ENCODE assay signal across 12 cellular contexts in the genomic region with DNA sequence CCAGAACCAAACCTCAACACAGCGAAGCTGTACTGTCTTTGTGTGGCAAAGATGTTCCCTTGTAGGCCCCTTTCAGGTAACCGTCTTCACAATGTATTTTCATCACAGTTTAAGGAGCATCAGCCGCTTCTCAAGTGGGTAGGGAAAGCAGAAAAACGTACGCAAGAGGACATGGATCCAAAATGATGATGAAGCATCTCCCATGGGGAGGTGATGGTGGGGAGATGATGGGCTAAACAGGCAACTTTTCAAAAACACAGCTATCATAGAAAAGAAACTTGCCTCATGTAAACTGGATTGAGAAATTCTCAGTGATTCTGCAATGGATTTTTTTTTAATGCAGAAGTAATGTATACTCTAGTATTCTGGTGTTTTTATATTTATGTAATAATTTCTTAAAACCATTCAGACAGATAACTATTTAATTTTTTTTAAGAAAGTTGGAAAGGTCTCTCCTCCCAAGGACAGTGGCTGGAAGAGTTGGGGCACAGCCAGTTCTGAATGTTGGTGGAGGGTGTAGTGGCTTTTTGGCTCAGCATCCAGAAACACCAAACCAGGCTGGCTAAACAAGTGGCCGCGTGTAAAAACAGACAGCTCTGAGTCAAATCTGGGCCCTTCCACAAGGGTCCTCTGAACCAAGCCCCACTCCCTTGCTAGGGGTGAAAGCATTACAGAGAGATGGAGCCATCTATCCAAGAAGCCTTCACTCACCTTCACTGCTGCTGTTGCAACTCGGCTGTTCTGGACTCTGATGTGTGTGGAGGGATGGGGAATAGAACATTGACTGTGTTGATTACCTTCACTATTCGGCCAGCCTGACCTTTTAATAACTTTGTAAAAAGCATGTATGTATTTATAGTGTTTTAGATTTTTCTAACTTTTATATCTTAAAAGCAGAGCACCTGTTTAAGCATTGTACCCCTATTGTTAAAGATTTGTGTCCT.
A peak's percentile ranks its signal among the peaks of the same experiment; 100 is the strongest.
DNase-seq lines count a peak whose midpoint lies in the region; TF ChIP-seq lines count a peak whose summit lies in the region.
"Had no signal": no experiment of that assay in that cellular context is flagged by ENCODE, and none has a peak within 500 bp of the region (broad histone marks: within the 10 kb centered on the region; RNA-seq: fewer than 3 reads in every experiment).

No MANE protein-coding gene starts in this region.

- DNase-seq in fibroblast of mammary gland (ENCODE audit: low read depth) (peak; percentile 89), sigmoid colon (no peak), SIG-M5 (lab: John Stamatoyannopoulos, UW) (no peak)
- no peak for DNase-seq in effector CD4-positive, alpha-beta T cell
- DNase-seq in effector CD8-positive, alpha-beta T cell (lab: John Stamatoyannopoulos, UW): no peak
- DNase-seq: activated gamma-delta T cell, Caco-2, dermis blood vessel endothelial cell, mesendoderm had no signal

- H3K27ac ChIP-seq in C4-2B (peak overlapping the region; percentile 38; the same call in 1 of the 2 replicates), HEK293 (ENCODE audit: extremely low read depth, low read depth, low read length) (no peak overlapping the region), sigmoid colon (peak overlapping the region; percentile 46 to 73 (median 70))

- H3K9me3 ChIP-seq in HEK293 (ENCODE audit: control insufficient read depth, insufficient read depth, low read depth, low read length): no peaks in the 10 kb centered on the region
- no peaks in the 10 kb centered on the region for H3K9me3 ChIP-seq in sigmoid colon
- H3K9me3 ChIP-seq: Caco-2 had no signal

- no peak for TF ChIP-seq POLR2A in sigmoid colon (IDR thresholded peaks at IDR 0.05)

- peaks cover 0 to 51% of the 10 kb centered on the region in 2 experiments; a peak in 2 of 3 replicates for H3K36me3 ChIP-seq in HEK293 (ENCODE audit: control insufficient read depth in 2 of 2, insufficient read depth in 1 of 2, low read length in 2 of 2)
- peaks cover 0 to 24% (median 5%) of the 10 kb centered on the region in 4 donors for H3K36me3 ChIP-seq in sigmoid colon

- intact Hi-C loops in sigmoid colon (cut with DNase I): loop anchor here (5.0 kb wide), 1 partner anchor 167 kb away; no protein-coding TSS in a partner anchor

- POLR2A ChIA-PET in HEK293 (lab: Yijun Ruan, JAX): interaction anchor here (0.5 to 0.6 kb wide), 2 partner anchors 44 to 236 kb away, joined by 3 read pairs; no protein-coding TSS in a partner anchor

- H3K27me3 ChIP-seq in sigmoid colon: no peaks in the 10 kb centered on the region

- TF ChIP-seq EP300 in sigmoid colon (IDR thresholded peaks at IDR 0.05): no peak

- H3K4me3 ChIP-seq in HEK293 (ENCODE audit: low read depth, low read length) (no peak overlapping the region), fibroblast of mammary gland (ENCODE audit: control insufficient read depth, low read depth, low read length) (no peak overlapping the region), sigmoid colon (no peak overlapping the region)
- H3K4me3 ChIP-seq: skin epidermis had no signal

- TF ChIP-seq CTCF in C4-2B (conservative IDR thresholded peaks at IDR 0.05): no peak
- TF ChIP-seq CTCF in HEK293 (tag by site-specific recombination; IDR thresholded peaks at IDR 0.05): no peak
- TF ChIP-seq CTCF in fibroblast of mammary gland (conservative IDR thresholded peaks at IDR 0.05; ENCODE audit: control insufficient read depth, insufficient read depth, low read depth, low read length): no peak
- TF ChIP-seq CTCF in sigmoid colon (IDR thresholded peaks at IDR 0.05): no peak

- peaks cover 3% of the 10 kb centered on the region for H3K4me1 ChIP-seq in HEK293 (ENCODE audit: control insufficient read depth, insufficient read depth, low read length)
- peaks cover 0 to 44% (median 40%) of the 10 kb centered on the region in 4 donors for H3K4me1 ChIP-seq in sigmoid colon

- 91 to 92% methylated on average over 9 of the region's 9 CpGs for WGBS in sigmoid colon, 2 donors

- CTCF ChIA-PET in HEK293 (lab: Yijun Ruan, JAX): no interaction called here

TF ChIP-seq in HEK293, 187 proteins besides CTCF, POLR2A, EP300 and RAD21:
- TF ChIP-seq, protein P1, sequence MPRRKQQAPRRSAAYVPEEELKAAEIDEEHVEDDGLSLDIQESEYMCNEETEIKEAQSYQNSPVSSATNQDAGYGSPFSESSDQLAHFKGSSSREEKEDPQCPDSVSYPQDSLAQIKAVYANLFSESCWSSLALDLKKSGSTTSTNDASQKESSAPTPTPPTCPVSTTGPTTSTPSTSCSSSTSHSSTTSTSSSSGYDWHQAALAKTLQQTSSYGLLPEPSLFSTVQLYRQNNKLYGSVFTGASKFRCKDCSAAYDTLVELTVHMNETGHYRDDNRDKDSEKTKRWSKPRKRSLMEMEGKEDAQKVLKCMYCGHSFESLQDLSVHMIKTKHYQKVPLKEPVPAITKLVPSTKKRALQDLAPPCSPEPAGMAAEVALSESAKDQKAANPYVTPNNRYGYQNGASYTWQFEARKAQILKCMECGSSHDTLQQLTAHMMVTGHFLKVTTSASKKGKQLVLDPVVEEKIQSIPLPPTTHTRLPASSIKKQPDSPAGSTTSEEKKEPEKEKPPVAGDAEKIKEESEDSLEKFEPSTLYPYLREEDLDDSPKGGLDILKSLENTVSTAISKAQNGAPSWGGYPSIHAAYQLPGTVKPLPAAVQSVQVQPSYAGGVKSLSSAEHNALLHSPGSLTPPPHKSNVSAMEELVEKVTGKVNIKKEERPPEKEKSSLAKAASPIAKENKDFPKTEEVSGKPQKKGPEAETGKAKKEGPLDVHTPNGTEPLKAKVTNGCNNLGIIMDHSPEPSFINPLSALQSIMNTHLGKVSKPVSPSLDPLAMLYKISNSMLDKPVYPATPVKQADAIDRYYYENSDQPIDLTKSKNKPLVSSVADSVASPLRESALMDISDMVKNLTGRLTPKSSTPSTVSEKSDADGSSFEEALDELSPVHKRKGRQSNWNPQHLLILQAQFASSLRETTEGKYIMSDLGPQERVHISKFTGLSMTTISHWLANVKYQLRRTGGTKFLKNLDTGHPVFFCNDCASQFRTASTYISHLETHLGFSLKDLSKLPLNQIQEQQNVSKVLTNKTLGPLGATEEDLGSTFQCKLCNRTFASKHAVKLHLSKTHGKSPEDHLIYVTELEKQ (tag by site-specific recombination; IDR thresholded peaks at IDR 0.05; ENCODE audit: borderline replicate concordance): no peak
- no peak for TF ChIP-seq ZNF544 (tag by site-specific recombination; IDR thresholded peaks at IDR 0.05)
- TF ChIP-seq ZNF221 (tag by site-specific recombination; IDR thresholded peaks at IDR 0.05; ENCODE audit: borderline replicate concordance): no peak
- TF ChIP-seq HOXD13 (CRISPR knock-in tag; IDR thresholded peaks at IDR 0.05; ENCODE audit: borderline replicate concordance): no peak
- no peak for TF ChIP-seq ZNF626 (tag by site-specific recombination; IDR thresholded peaks at IDR 0.05)
- peak; percentile 93 for TF ChIP-seq ZNF600 (tag by site-specific recombination; IDR thresholded peaks at IDR 0.05)
- TF ChIP-seq ZNF843 (tag by site-specific recombination; IDR thresholded peaks at IDR 0.05): no peak
- peak; percentile 24; the same call in 1 of the 2 replicates for TF ChIP-seq ZNF341 (tag by site-specific recombination; IDR thresholded peaks at IDR 0.05; ENCODE audit: low read depth)
